ENCODE assay signal across 26 cellular contexts in genomic region chr20:22824077-22824476, GRCh38.
"Had no signal": no experiment of that assay in that cellular context is flagged by ENCODE, and none has a peak within 500 bp of the region (broad histone marks: within the 10 kb centered on the region; RNA-seq: fewer than 3 reads in every experiment).

No MANE protein-coding gene starts in this region.

- H3K27ac ChIP-seq: coronary artery, esophagus muscularis mucosa, left ventricle myocardium inferior, neutrophil, ovary, prostate gland, sigmoid colon, SK-N-MC, stomach, tibial artery had no signal

- H3K4me3 Mint-ChIP-seq: activated CD4-positive, alpha-beta memory T cell treated with anti-CD3 and anti-CD28 coated beads for 36 hours; activated CD4-positive, alpha-beta T cell treated with anti-CD3 and anti-CD28 coated beads, Interleukin-2, amount 10 ng/mL, durations not matched to agents 24 days and 14 days; activated naive CD4-positive, alpha-beta T cell treated with anti-CD3 and anti-CD28 coated beads, Interleukin-2, amount 50 U/mL, for 24 hours; activated T-cell treated with anti-CD3 and anti-CD28 coated beads, Interleukin-2, amount 50 U/mL, for 4 hours; activated T-helper 17 cell treated with anti-CD3 and anti-CD28 coated beads, Interleukin-2, amount 50 U/mL, for 72 hours; nephron; stimulated activated naive B cell treated with anti-CD40 and anti-IgM and Interleukin-4, amounts not matched to agents 10 μg/mL and 1 μg/mL and 100 μg/mL, for 72 hours; T-helper 1 cell treated with Interleukin-12 subunit alpha and Interleukin-12 subunit beta and Interleukin-4 antibody, amounts not matched to agents 30 μg/mL and 1 μg/mL, for 36 hours had no signal

- H3K4me3 ChIP-seq: coronary artery, esophagus muscularis mucosa, left ventricle myocardium inferior, lung, mucosa of descending colon, ovary, prostate gland, sigmoid colon, SK-N-MC, smooth muscle cell, stomach, tibial artery had no signal

- H3K4me1 Mint-ChIP-seq: activated CD4-positive, alpha-beta T cell treated with anti-CD3 and anti-CD28 coated beads, Interleukin-2, amount 10 ng/mL, durations not matched to agents 24 days and 14 days; activated naive CD4-positive, alpha-beta T cell treated with anti-CD3 and anti-CD28 coated beads, Interleukin-2, amount 50 U/mL, for 24 hours; activated T-helper 17 cell treated with anti-CD3 and anti-CD28 coated beads, Interleukin-2, amount 50 U/mL, for 72 hours; stimulated activated naive B cell treated with anti-CD40 and anti-IgM and Interleukin-4, amounts not matched to agents 10 μg/mL and 1 μg/mL and 100 μg/mL, for 72 hours had no signal

- H3K9me3 ChIP-seq: esophagus muscularis mucosa, left ventricle myocardium inferior, mucosa of descending colon, neutrophil, ovary, prostate gland, sigmoid colon, stomach, tibial artery had no signal

- H3K4me1 ChIP-seq: esophagus muscularis mucosa, left ventricle myocardium inferior, prostate gland, sigmoid colon had no signal

- H3K36me3 Mint-ChIP-seq: activated CD4-positive, alpha-beta memory T cell treated with anti-CD3 and anti-CD28 coated beads for 36 hours; activated naive CD4-positive, alpha-beta T cell treated with anti-CD3 and anti-CD28 coated beads, Interleukin-2, amount 50 U/mL, for 24 hours; stimulated activated naive B cell treated with anti-CD40 and anti-IgM and Interleukin-4, amounts not matched to agents 10 μg/mL and 1 μg/mL and 100 μg/mL, for 72 hours had no signal

- H3K27ac Mint-ChIP-seq: activated CD4-positive, alpha-beta memory T cell treated with anti-CD3 and anti-CD28 coated beads for 36 hours; activated CD4-positive, alpha-beta T cell treated with anti-CD3 and anti-CD28 coated beads, Interleukin-2, amount 10 ng/mL, durations not matched to agents 24 days and 14 days; activated naive CD4-positive, alpha-beta T cell treated with anti-CD3 and anti-CD28 coated beads, Interleukin-2, amount 50 U/mL, for 24 hours; activated T-helper 17 cell treated with anti-CD3 and anti-CD28 coated beads, Interleukin-2, amount 50 U/mL, for 72 hours; nephron; stimulated activated naive B cell treated with anti-CD40 and anti-IgM and Interleukin-4, amounts not matched to agents 10 μg/mL and 1 μg/mL and 100 μg/mL, for 72 hours; T-helper 1 cell treated with Interleukin-12 subunit alpha and Interleukin-12 subunit beta and Interleukin-4 antibody, amounts not matched to agents 30 μg/mL and 1 μg/mL, for 36 hours had no signal

- H3K4me2 ChIP-seq: smooth muscle cell had no signal

- ATAC-seq: activated T-cell treated with anti-CD3 and anti-CD28 coated beads, Interleukin-2, amount 50 U/mL, for 4 hours; activated T-helper 17 cell treated with anti-CD3 and anti-CD28 coated beads, Interleukin-2, amount 50 U/mL, for 72 hours; mucosa of descending colon; stimulated activated naive B cell treated with anti-CD40 and anti-IgM and Interleukin-4, amounts not matched to agents 10 μg/mL and 1 μg/mL and 100 μg/mL, for 72 hours had no signal

- H3K27me3 ChIP-seq: esophagus muscularis mucosa, neutrophil, ovary, sigmoid colon, stomach, tibial artery had no signal

- H3K9me3 Mint-ChIP-seq: activated CD4-positive, alpha-beta memory T cell treated with anti-CD3 and anti-CD28 coated beads for 36 hours; activated CD4-positive, alpha-beta T cell treated with anti-CD3 and anti-CD28 coated beads, Interleukin-2, amount 10 ng/mL, durations not matched to agents 24 days and 14 days; activated naive CD4-positive, alpha-beta T cell treated with anti-CD3 and anti-CD28 coated beads, Interleukin-2, amount 50 U/mL, for 24 hours; activated T-cell treated with anti-CD3 and anti-CD28 coated beads, Interleukin-2, amount 50 U/mL, for 4 hours; activated T-helper 17 cell treated with anti-CD3 and anti-CD28 coated beads, Interleukin-2, amount 50 U/mL, for 72 hours; nephron; stimulated activated naive B cell treated with anti-CD40 and anti-IgM and Interleukin-4, amounts not matched to agents 10 μg/mL and 1 μg/mL and 100 μg/mL, for 72 hours; T-helper 1 cell treated with Interleukin-12 subunit alpha and Interleukin-12 subunit beta and Interleukin-4 antibody, amounts not matched to agents 30 μg/mL and 1 μg/mL, for 36 hours had no signal

- H3K36me3 ChIP-seq: esophagus muscularis mucosa, left ventricle myocardium inferior, neutrophil, ovary, prostate gland, sigmoid colon, stomach, tibial artery had no signal

- DNase-seq: activated CD4-positive, alpha-beta memory T cell treated with anti-CD3 and anti-CD28 coated beads for 36 hours; activated CD4-positive, alpha-beta T cell treated with anti-CD3 and anti-CD28 coated beads, Interleukin-2, amount 10 ng/mL, durations not matched to agents 24 days and 14 days; activated CD4-positive, CD25-positive, alpha-beta regulatory T cell treated with anti-CD3 and anti-CD28 coated beads, Interleukin-2, amount 50 U/mL, for 72 hours; activated T-cell treated with anti-CD3 and anti-CD28 coated beads, Interleukin-2, amount 50 U/mL, for 4 hours; anterior cingulate cortex; left ventricle myocardium inferior; mucosa of descending colon; ovary; sigmoid colon; stimulated activated CD4-positive, alpha-beta T cell treated with anti-CD3 and anti-CD28 coated beads, Interleukin-1b, Interleukin-23, amount 100 ng/mL, for 48 hours; stimulated activated naive B cell treated with anti-CD40 and anti-IgM and Interleukin-4, amounts not matched to agents 10 μg/mL and 1 μg/mL and 100 μg/mL, for 72 hours; stomach; SW 1271; T-helper 9 cell; tibial artery had no signal

- H3K27me3 Mint-ChIP-seq: activated CD4-positive, alpha-beta memory T cell treated with anti-CD3 and anti-CD28 coated beads for 36 hours; activated CD4-positive, alpha-beta T cell treated with anti-CD3 and anti-CD28 coated beads, Interleukin-2, amount 10 ng/mL, durations not matched to agents 24 days and 14 days; activated naive CD4-positive, alpha-beta T cell treated with anti-CD3 and anti-CD28 coated beads, Interleukin-2, amount 50 U/mL, for 24 hours; activated T-helper 17 cell treated with anti-CD3 and anti-CD28 coated beads, Interleukin-2, amount 50 U/mL, for 72 hours had no signal
